10 cellular contexts compared by ENCODE assay signal in genomic region chr7:39838326-39838725, GRCh38.
A peak's percentile ranks its signal among the peaks of the same experiment; 100 is the strongest.
DNase-seq lines count a peak whose midpoint lies in the region; TF ChIP-seq lines count a peak whose summit lies in the region.
"Had no signal": no experiment of that assay in that cellular context is flagged by ENCODE, and none has a peak within 500 bp of the region (broad histone marks: within the 10 kb centered on the region; RNA-seq: fewer than 3 reads in every experiment).

No MANE protein-coding gene starts in this region.

- TF ChIP-seq CTCF in Calu3 (IDR thresholded peaks at IDR 0.05; ENCODE audit: unreplicated experiment) (no peak), OCI-LY7 (conservative IDR thresholded peaks at IDR 0.05; ENCODE audit: low read length) (no peak), fibroblast of lung (conservative IDR thresholded peaks at IDR 0.05 in 1 of 2, IDR thresholded peaks at IDR 0.05 in 1 of 2; ENCODE audit: low read depth in 1 of 2, low read length in 2 of 2) (no peak), hepatocyte (IDR thresholded peaks at IDR 0.05; ENCODE audit: poor library complexity) (no peak)

- no peak overlapping the region for H2AK5ac ChIP-seq in trophoblast cell (ENCODE audit: low read length)

- no peak overlapping the region for H3K14ac ChIP-seq in trophoblast cell (ENCODE audit: low read length)

- no peak overlapping the region for H4K8ac ChIP-seq in trophoblast cell (ENCODE audit: low read depth, low read length)

- H3K4me1 Mint-ChIP-seq in Calu3 (ENCODE audit: low read depth, unreplicated experiment), result peaks cover 19% of the 10 kb centered on the region

- BruUV-seq in Calu3 (replicated peaks; lab: Mats Ljungman, UMichigan) (no TSS peak), OCI-LY7 (replicated peaks; lab: Mats Ljungman, UMichigan) (no TSS peak)

- H3K27me3 Mint-ChIP-seq in Calu3 (ENCODE audit: unreplicated experiment), result peaks cover 14% of the 10 kb centered on the region

- no peaks in the 10 kb centered on the region for H3K9me3 Mint-ChIP-seq in Calu3 (ENCODE audit: low read depth, unreplicated experiment)

- H2BK12ac ChIP-seq in trophoblast cell (ENCODE audit: low read length), result no peak overlapping the region

- no peak overlapping the region for H3K4ac ChIP-seq in trophoblast cell (ENCODE audit: low read depth, low read length)

- H3K36me3 ChIP-seq in OCI-LY7 (ENCODE audit: insufficient read depth, low read length) (no peaks in the 10 kb centered on the region), fibroblast of lung (ENCODE audit: control insufficient read depth, insufficient read depth, low read length) (no peaks in the 10 kb centered on the region), trophoblast cell (ENCODE audit: control insufficient read depth in 1 of 2, insufficient read depth in 2 of 2, low read length in 2 of 2) (no peaks in the 10 kb centered on the region), hepatocyte (replicated peaks; ENCODE audit: insufficient read depth, low read depth) (no peaks in the 10 kb centered on the region)

- no peak overlapping the region for H3K18ac ChIP-seq in trophoblast cell (ENCODE audit: low read length)

- H2AFZ ChIP-seq in OCI-LY7 (ENCODE audit: low read length), result no peak overlapping the region
- H2AFZ ChIP-seq in fibroblast of lung (ENCODE audit: low read length), result no peak overlapping the region
- no peak overlapping the region for H2AFZ ChIP-seq in trophoblast cell (ENCODE audit: insufficient read depth, low read length, poor library complexity)
- no peak overlapping the region for H2AFZ ChIP-seq in hepatocyte

- H3K27ac Mint-ChIP-seq in Calu3 (ENCODE audit: unreplicated experiment), result no peak overlapping the region

- POLR2A ChIA-PET in OCI-LY7 (lab: Charles Lee), result interaction anchor here (0.6 kb wide), 1 partner anchor 292 kb away, joined by 4 read pairs; no protein-coding TSS in a partner anchor

- H3K79me2 ChIP-seq in OCI-LY7 (ENCODE audit: insufficient read depth, low read depth, low read length), result no peaks in the 10 kb centered on the region
- H3K79me2 ChIP-seq in fibroblast of lung (ENCODE audit: control insufficient read depth, insufficient read depth, low read length), result no peaks in the 10 kb centered on the region
- H3K79me2 ChIP-seq in trophoblast cell (ENCODE audit: control insufficient read depth, insufficient read depth, low read length, poor library complexity), result no peaks in the 10 kb centered on the region
- no peaks in the 10 kb centered on the region for H3K79me2 ChIP-seq in hepatocyte

- H3K4me3 Mint-ChIP-seq in Calu3 (ENCODE audit: low read depth, unreplicated experiment), result no peak overlapping the region

- no peak overlapping the region for H2BK120ac ChIP-seq in trophoblast cell (ENCODE audit: insufficient read depth, low read length, poor library complexity)

- no CpG with 5 or more reads among the region's 3 CpGs for WGBS in trophoblast cell (ENCODE audit: extremely low coverage, insufficient coverage, insufficient read length)
- 57% methylated on average over 3 of the region's 3 CpGs for WGBS in hepatocyte (ENCODE audit: low lambda C conversion rate, missing lambda C conversion rate)

- H4K91ac ChIP-seq in trophoblast cell (ENCODE audit: low read depth, low read length), result no peak overlapping the region

- H2BK5ac ChIP-seq in trophoblast cell (ENCODE audit: low read depth, low read length, poor library complexity), result no peak overlapping the region

- H4K20me1 ChIP-seq in OCI-LY7 (ENCODE audit: insufficient read depth, low read length) (no peaks in the 10 kb centered on the region), fibroblast of lung (ENCODE audit: control insufficient read depth, extremely low read depth, insufficient read depth, low read length) (no peaks in the 10 kb centered on the region), hepatocyte (ENCODE audit: insufficient read depth, poor library complexity, severe bottlenecking) (no peaks in the 10 kb centered on the region)

- H3K9me3 ChIP-seq in OCI-LY7 (ENCODE audit: low read length) (no peaks in the 10 kb centered on the region), fibroblast of lung (ENCODE audit: control insufficient read depth, insufficient read depth, low read depth, low read length) (no peaks in the 10 kb centered on the region), trophoblast cell (ENCODE audit: insufficient read depth, low read depth, low read length) (peaks cover 3% of the 10 kb centered on the region), hepatocyte (ENCODE audit: low read depth) (no peaks in the 10 kb centered on the region)

- H4K12ac ChIP-seq in trophoblast cell (ENCODE audit: low read depth, low read length), result no peak overlapping the region

- H3K4me3 ChIP-seq in OCI-LY7 (ENCODE audit: low read depth, low read length, poor library complexity, severe bottlenecking) (no peak overlapping the region), fibroblast of lung (replicated peaks in 1 of 4; ENCODE audit: control extremely low read depth in 1 of 4, insufficient read depth in 1 of 4, low read depth in 3 of 4, low read length in 4 of 4) (no peak overlapping the region), trophoblast cell (ENCODE audit: low read depth, low read length) (no peak overlapping the region), hepatocyte (no peak overlapping the region)

- DNase-seq in Calu3, result peak; percentile 48
- peak; percentile 20 for DNase-seq in NAMALWA (ENCODE audit: low spot score)
- peak; percentile 1 for DNase-seq in OCI-LY7 (ENCODE audit: low spot score)
- peak; percentile 49 to 75 for DNase-seq in fibroblast of lung (ENCODE audit: low read depth in 2 of 2)
- no peak for DNase-seq in NCI-H1694 treated with DMSO at 0.1 percent for 48 hours (lab: John Stamatoyannopoulos, UW)
- DNase-seq in stimulated activated CD4-positive, alpha-beta T cell treated with anti-CD3 and anti-CD28 coated beads, Interleukin-1b, Interleukin-23, amount 100 ng/mL, for 48 hours, result no peak
- DNase-seq in trophoblast cell, result no peak
- no peak for DNase-seq in hepatocyte (ENCODE audit: low spot score)
- DNase-seq: T-helper 9 cell had no signal

- H3K23ac ChIP-seq in trophoblast cell (ENCODE audit: low read length), result no peak overlapping the region

- H3K27me3 ChIP-seq in fibroblast of lung (ENCODE audit: control insufficient read depth, insufficient read depth, low read length) (peaks cover 2% of the 10 kb centered on the region), trophoblast cell (ENCODE audit: insufficient read depth, low read length) (peaks cover 12% of the 10 kb centered on the region), hepatocyte (peaks cover 24% of the 10 kb centered on the region)

- intact Hi-C loops in Calu3 (cut with micrococcal nuclease; ENCODE audit: unreplicated experiment), result no loop called here
- intact Hi-C loops in OCI-LY7 (cut with micrococcal nuclease; ENCODE audit: unreplicated experiment), result no loop called here

- H3K4me2 ChIP-seq in OCI-LY7 (ENCODE audit: low read length) (no peak overlapping the region), fibroblast of lung (ENCODE audit: extremely low read depth, insufficient read depth, low read length) (no peak overlapping the region), trophoblast cell (ENCODE audit: low read length) (no peak overlapping the region), hepatocyte (no peak overlapping the region)

- H3K36me3 Mint-ChIP-seq in Calu3 (ENCODE audit: insufficient read depth, unreplicated experiment), result no peaks in the 10 kb centered on the region

- H3K4me1 ChIP-seq in OCI-LY7 (ENCODE audit: insufficient read depth, low read length, poor library complexity, severe bottlenecking), result no peaks in the 10 kb centered on the region
- no peaks in the 10 kb centered on the region for H3K4me1 ChIP-seq in fibroblast of lung (ENCODE audit: control insufficient read depth, extremely low read depth, insufficient read depth, low read length)
- H3K4me1 ChIP-seq in trophoblast cell (ENCODE audit: control insufficient read depth in 1 of 2, insufficient read depth in 2 of 2, low read length in 2 of 2), result no peaks in the 10 kb centered on the region
- H3K4me1 ChIP-seq in hepatocyte (ENCODE audit: insufficient read depth), result no peaks in the 10 kb centered on the region

- no peaks in the 10 kb centered on the region for H3K79me1 ChIP-seq in trophoblast cell (ENCODE audit: low read length)

- no peak overlapping the region for H3K9ac ChIP-seq in fibroblast of lung (ENCODE audit: insufficient read depth, low read length)
- no peak overlapping the region for H3K9ac ChIP-seq in trophoblast cell (ENCODE audit: low read length)

- CTCF ChIA-PET in Calu3 (lab: Charles Lee) (interaction anchor here (0.6 kb wide), 1 partner anchor 64 kb away, joined by 4 read pairs; no protein-coding TSS in a partner anchor), OCI-LY7 (lab: Charles Lee; ENCODE audit: unreplicated experiment) (no interaction called here)

- H3K9me2 ChIP-seq in OCI-LY7 (ENCODE audit: insufficient read depth, low read length) (0 out of 2 replicates have a peak, but pooled peaks cover 4% of the 10 kb centered on the region), hepatocyte (replicated peaks; ENCODE audit: insufficient read depth) (no peaks in the 10 kb centered on the region)

- H3K27ac ChIP-seq in OCI-LY7 (ENCODE audit: low read depth, low read length, poor library complexity, severe bottlenecking) (no peak overlapping the region), fibroblast of lung (ENCODE audit: insufficient read depth, low read length) (no peak overlapping the region), trophoblast cell (ENCODE audit: low read depth, low read length) (no peak overlapping the region), hepatocyte (no peak overlapping the region)
- H3K27ac ChIP-seq: C4-2B had no signal

Comparison
In these comparisons a context has a peak if more than half of its experiments do, and no peak if none do; other contexts are left out.
1. DNase-seq: peak in Calu3 (single experiment), NAMALWA (single experiment), OCI-LY7 (single experiment) and fibroblast of lung (2 of 2); none in NCI-H1694 treated with DMSO at 0.1 percent for 48 hours (single experiment), stimulated activated CD4-positive, alpha-beta T cell treated with anti-CD3 and anti-CD28 coated beads, Interleukin-1b, Interleukin-23, amount 100 ng/mL, for 48 hours (single experiment), trophoblast cell (0 of 2) and hepatocyte (single experiment).